In the genomic region with DNA sequence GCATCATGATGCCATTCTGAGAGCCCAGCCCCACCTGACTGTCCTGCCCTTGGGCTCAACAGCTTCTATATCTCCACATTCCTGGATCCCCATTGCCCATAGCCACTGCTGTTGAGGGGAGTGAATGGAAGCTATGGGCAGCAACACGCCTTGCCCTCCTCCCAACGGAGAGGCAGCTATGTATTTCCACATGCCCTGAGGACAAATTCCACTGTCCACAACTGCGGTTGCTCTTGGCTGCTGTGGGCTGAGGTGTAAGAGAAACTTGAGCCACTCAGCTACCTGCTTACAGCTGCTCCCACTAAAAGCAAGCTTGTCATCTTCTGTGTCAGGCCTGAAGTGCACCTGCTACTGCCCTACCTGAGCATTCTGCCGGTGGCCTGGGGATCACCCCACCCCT, we compare ENCODE assay signal across 22 cellular contexts.
DNase-seq lines count a peak whose midpoint lies in the region; ATAC-seq lines count a peak whose summit lies in the region.
"Had no signal": no experiment of that assay in that cellular context is flagged by ENCODE, and none has a peak within 500 bp of the region (broad histone marks: within the 10 kb centered on the region; RNA-seq: fewer than 3 reads in every experiment).

No MANE protein-coding gene starts in this region.

- no peak overlapping the region for H3K23ac ChIP-seq in neuronal stem cell (ENCODE audit: low read depth, low read length, poor library complexity)

- H3K9me3 ChIP-seq in neuronal stem cell (replicated peaks in 1 of 2; ENCODE audit: control insufficient read depth in 2 of 2, insufficient read depth in 1 of 2, low read depth in 1 of 2, low read length in 2 of 2), result peaks cover 0 to 19% of the 10 kb centered on the region in 2 donors
- H3K9me3 ChIP-seq: BE2C had no signal

- no peaks in the 10 kb centered on the region for H3K4me1 ChIP-seq in neuronal stem cell (ENCODE audit: control insufficient read depth in 2 of 2, insufficient read depth in 1 of 2, low read depth in 1 of 2, low read length in 2 of 2)
- H3K4me1 ChIP-seq: A549; BLaER1 treated with 17β-estradiol and CSF1 and Interleukin-3, amounts not matched to agents 10 nM and 100 nM; HAP-1 had no signal

- H4K8ac ChIP-seq in neuronal stem cell (ENCODE audit: low read depth, low read length), result no peak overlapping the region

- H3K79me1 ChIP-seq in neuronal stem cell (ENCODE audit: low read depth, low read length), result no peaks in the 10 kb centered on the region

- no peak overlapping the region for H3K18ac ChIP-seq in neuronal stem cell (ENCODE audit: low read length)

- no peak overlapping the region for H3K27ac ChIP-seq in neuronal stem cell (replicated peaks; ENCODE audit: low read length)
- H3K27ac ChIP-seq: A549; BLaER1 treated with 17β-estradiol and CSF1 and Interleukin-3, amounts not matched to agents 10 nM and 100 nM had no signal

- H2BK15ac ChIP-seq in neuronal stem cell (ENCODE audit: low read length), result no peak overlapping the region

- H3K4me2 ChIP-seq in neuronal stem cell (ENCODE audit: insufficient read depth, low read length, poor library complexity, severe bottlenecking), result no peak overlapping the region
- H3K4me2 ChIP-seq: A549; BLaER1 treated with 17β-estradiol and CSF1 and Interleukin-3, amounts not matched to agents 10 nM and 100 nM; GM23338 had no signal

- no peak overlapping the region for H2BK12ac ChIP-seq in neuronal stem cell (ENCODE audit: low read length)

- H2BK5ac ChIP-seq in neuronal stem cell (ENCODE audit: low read length), result no peak overlapping the region

- no peak overlapping the region for H2AFZ ChIP-seq in neuronal stem cell (ENCODE audit: low read length)
- H2AFZ ChIP-seq: GM23338 had no signal

- H3K14ac ChIP-seq in neuronal stem cell (ENCODE audit: low read length), result peak overlapping the region; percentile 17

- H3K4me3 ChIP-seq in neuronal stem cell (ENCODE audit: low read length in 2 of 2), result no peak overlapping the region
- H3K4me3 ChIP-seq: A549; BLaER1 treated with 17β-estradiol and CSF1 and Interleukin-3, amounts not matched to agents 10 nM and 100 nM; GM23338; HAP-1 had no signal

- H4K91ac ChIP-seq in neuronal stem cell (ENCODE audit: low read depth, low read length, poor library complexity), result no peak overlapping the region

- ATAC-seq in HG02642 (IDR thresholded peaks at IDR 0.05; ENCODE audit: poor library complexity, unreplicated experiment), result no peak
- ATAC-seq: A549, GM23338 had no signal

- H3K36me3 ChIP-seq in neuronal stem cell (replicated peaks in 1 of 2; ENCODE audit: control insufficient read depth in 2 of 2, insufficient read depth in 2 of 2, low read length in 2 of 2), result peaks cover 0 to 2% of the 10 kb centered on the region in 2 donors
- H3K36me3 ChIP-seq: BE2C, HAP-1 had no signal

- no peaks in the 10 kb centered on the region for H3K27me3 ChIP-seq in neuronal stem cell (ENCODE audit: control insufficient read depth in 3 of 3, insufficient read depth in 3 of 3, low read depth in 1 of 3, low read length in 3 of 3)
- H3K27me3 ChIP-seq: BE2C; BLaER1 treated with 17β-estradiol and CSF1 and Interleukin-3, amounts not matched to agents 10 nM and 100 nM had no signal

- H2BK120ac ChIP-seq in neuronal stem cell (ENCODE audit: low read depth, low read length), result no peak overlapping the region

- DNase-seq in EL, result peak; percentile 18
- DNase-seq in ELR (ENCODE audit: low read depth), result peak; percentile 10
- peak; percentile 6 for DNase-seq in SW480 (ENCODE audit: low spot score)
- no peak for DNase-seq in neuronal stem cell (ENCODE audit: low spot score)
- DNase-seq in RKO (ENCODE audit: low spot score), result no peak
- no peak for DNase-seq in epidermal melanocyte (ENCODE audit: insufficient read length, low spot score)
- no peak for DNase-seq in GDM1 (lab: John Stamatoyannopoulos, UW)
- DNase-seq: 8988T; ACHN; AML-193; BE2C; CD4-positive, alpha-beta T cell; CD8-positive, alpha-beta memory T cell; DMS 273 treated with DMSO at 0.1 percent for 48 hours; DMS79; GF-D8; HFFc6 had no signal

- H2AK5ac ChIP-seq in neuronal stem cell (ENCODE audit: low read depth, low read length), result no peak overlapping the region

- no peak overlapping the region for H3K9ac ChIP-seq in neuronal stem cell (ENCODE audit: low read depth, low read length, poor library complexity)
- H3K9ac ChIP-seq: BLaER1 treated with 17β-estradiol and CSF1 and Interleukin-3, amounts not matched to agents 10 nM and 100 nM had no signal

- WGBS in neuronal stem cell (ENCODE audit: extremely low coverage in 2 of 2, insufficient read length in 2 of 2, insufficient replicate concordance in 1 of 2), 2 donors, result no CpG with 5 or more reads among the region's 4 CpGs

- H3K4ac ChIP-seq in neuronal stem cell (ENCODE audit: low read length), result no peak overlapping the region

Comparison
In these comparisons a context has a peak if more than half of its experiments do, and no peak if none do; other contexts are left out.
1. DNase-seq: peak in EL (single experiment), ELR (single experiment) and SW480 (single experiment); none in neuronal stem cell (single experiment), RKO (single experiment), epidermal melanocyte (single experiment) and GDM1 (single experiment).